1 cellular context compared by ENCODE assay signal in the genomic region with DNA sequence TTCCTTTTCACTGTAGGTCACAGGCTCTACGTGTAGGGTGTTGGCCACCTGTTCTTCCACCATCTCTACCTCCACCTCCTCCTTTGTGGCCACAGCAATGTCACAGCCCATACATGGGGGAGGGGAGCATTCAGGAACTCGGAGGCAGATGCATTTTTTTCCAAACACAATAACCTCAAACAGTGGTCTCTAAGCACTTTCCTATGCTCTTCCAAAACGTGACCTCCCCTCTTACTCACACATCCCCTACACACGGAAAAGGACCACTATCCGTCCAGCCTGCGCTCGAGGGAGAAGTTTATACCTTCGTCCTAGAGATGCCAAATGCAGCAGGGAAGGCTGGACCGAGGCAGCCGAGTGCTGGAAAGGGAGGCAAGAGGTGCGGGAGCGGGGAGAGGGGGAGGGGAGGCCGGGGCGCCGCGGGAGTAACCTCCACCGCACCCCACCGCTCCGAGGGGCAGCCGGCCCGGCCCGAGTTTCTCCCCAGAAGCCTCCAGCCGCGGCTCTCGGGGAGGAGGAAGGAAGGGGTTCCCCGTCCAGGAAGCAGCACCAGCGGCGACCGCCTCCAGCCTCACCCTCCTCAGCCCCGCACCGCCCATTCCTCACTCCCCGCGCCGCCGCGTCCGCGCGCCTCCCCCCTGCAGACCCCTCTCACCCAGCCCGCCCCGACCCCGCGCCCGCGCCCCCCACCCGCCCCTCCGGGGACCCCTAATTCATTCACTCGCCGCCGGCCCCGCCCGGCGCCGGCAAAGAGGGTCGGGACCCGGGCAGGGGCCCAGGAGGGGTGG.
TF ChIP-seq lines count a peak whose summit lies in the region.

No MANE protein-coding gene starts in this region.

TF ChIP-seq in HEK293, 187 proteins besides CTCF, POLR2A, EP300 and RAD21 (continued from another document):
- no peak; the same call in 1 of the 2 replicates for TF ChIP-seq SP3 (tag by site-specific recombination; IDR thresholded peaks at IDR 0.05)
- TF ChIP-seq ZNF791 (tag by site-specific recombination; IDR thresholded peaks at IDR 0.05): no peak
- no peak for TF ChIP-seq ZNF664 (tag by site-specific recombination; IDR thresholded peaks at IDR 0.05)
- TF ChIP-seq ZNF302 (tag by site-specific recombination; IDR thresholded peaks at IDR 0.05; ENCODE audit: low read depth): no peak
- TF ChIP-seq SCRT1 (tag by site-specific recombination; IDR thresholded peaks at IDR 0.05; ENCODE audit: borderline replicate concordance): peak; percentile 53; the same call in 1 of the 2 replicates
- TF ChIP-seq ZNF138 (tag by site-specific recombination; IDR thresholded peaks at IDR 0.05; ENCODE audit: borderline replicate concordance): 0 out of 2 replicates have a peak, but pooled peaks have one; percentile 5
- TF ChIP-seq, protein P1, sequence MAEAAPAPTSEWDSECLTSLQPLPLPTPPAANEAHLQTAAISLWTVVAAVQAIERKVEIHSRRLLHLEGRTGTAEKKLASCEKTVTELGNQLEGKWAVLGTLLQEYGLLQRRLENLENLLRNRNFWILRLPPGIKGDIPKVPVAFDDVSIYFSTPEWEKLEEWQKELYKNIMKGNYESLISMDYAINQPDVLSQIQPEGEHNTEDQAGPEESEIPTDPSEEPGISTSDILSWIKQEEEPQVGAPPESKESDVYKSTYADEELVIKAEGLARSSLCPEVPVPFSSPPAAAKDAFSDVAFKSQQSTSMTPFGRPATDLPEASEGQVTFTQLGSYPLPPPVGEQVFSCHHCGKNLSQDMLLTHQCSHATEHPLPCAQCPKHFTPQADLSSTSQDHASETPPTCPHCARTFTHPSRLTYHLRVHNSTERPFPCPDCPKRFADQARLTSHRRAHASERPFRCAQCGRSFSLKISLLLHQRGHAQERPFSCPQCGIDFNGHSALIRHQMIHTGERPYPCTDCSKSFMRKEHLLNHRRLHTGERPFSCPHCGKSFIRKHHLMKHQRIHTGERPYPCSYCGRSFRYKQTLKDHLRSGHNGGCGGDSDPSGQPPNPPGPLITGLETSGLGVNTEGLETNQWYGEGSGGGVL (tag by site-specific recombination; IDR thresholded peaks at IDR 0.05): peak; percentile 53; the same call in 1 of the 2 replicates
- 0 out of 2 replicates have a peak, but pooled peaks have one; percentile 15 for TF ChIP-seq KLF16 (tag by site-specific recombination; IDR thresholded peaks at IDR 0.05)
- peak; percentile 70; the same call in 1 of the 2 replicates for TF ChIP-seq ZBTB20 (tag by site-specific recombination; IDR thresholded peaks at IDR 0.05)
- peak; percentile 53; the same call in 1 of the 2 replicates for TF ChIP-seq ZNF335 (tag by site-specific recombination; conservative IDR thresholded peaks at IDR 0.05)
- peak; percentile 73 for TF ChIP-seq GLIS2 (tag by site-specific recombination; IDR thresholded peaks at IDR 0.05)
- TF ChIP-seq ZXDB (tag by site-specific recombination; IDR thresholded peaks at IDR 0.05): 0 out of 2 replicates have a peak, but pooled peaks have one; percentile 45
- peak; percentile 43 for TF ChIP-seq ZNF366 (tag by site-specific recombination; conservative IDR thresholded peaks at IDR 0.05)
- TF ChIP-seq ZFP37 (tag by site-specific recombination; IDR thresholded peaks at IDR 0.05): peak; percentile 33; the same call in 1 of the 2 replicates
- TF ChIP-seq, protein P2, sequence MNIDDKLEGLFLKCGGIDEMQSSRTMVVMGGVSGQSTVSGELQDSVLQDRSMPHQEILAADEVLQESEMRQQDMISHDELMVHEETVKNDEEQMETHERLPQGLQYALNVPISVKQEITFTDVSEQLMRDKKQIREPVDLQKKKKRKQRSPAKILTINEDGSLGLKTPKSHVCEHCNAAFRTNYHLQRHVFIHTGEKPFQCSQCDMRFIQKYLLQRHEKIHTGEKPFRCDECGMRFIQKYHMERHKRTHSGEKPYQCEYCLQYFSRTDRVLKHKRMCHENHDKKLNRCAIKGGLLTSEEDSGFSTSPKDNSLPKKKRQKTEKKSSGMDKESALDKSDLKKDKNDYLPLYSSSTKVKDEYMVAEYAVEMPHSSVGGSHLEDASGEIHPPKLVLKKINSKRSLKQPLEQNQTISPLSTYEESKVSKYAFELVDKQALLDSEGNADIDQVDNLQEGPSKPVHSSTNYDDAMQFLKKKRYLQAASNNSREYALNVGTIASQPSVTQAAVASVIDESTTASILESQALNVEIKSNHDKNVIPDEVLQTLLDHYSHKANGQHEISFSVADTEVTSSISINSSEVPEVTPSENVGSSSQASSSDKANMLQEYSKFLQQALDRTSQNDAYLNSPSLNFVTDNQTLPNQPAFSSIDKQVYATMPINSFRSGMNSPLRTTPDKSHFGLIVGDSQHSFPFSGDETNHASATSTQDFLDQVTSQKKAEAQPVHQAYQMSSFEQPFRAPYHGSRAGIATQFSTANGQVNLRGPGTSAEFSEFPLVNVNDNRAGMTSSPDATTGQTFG (tag by site-specific recombination; IDR thresholded peaks at IDR 0.05; ENCODE audit: borderline replicate concordance): no peak
- TF ChIP-seq, protein P3, sequence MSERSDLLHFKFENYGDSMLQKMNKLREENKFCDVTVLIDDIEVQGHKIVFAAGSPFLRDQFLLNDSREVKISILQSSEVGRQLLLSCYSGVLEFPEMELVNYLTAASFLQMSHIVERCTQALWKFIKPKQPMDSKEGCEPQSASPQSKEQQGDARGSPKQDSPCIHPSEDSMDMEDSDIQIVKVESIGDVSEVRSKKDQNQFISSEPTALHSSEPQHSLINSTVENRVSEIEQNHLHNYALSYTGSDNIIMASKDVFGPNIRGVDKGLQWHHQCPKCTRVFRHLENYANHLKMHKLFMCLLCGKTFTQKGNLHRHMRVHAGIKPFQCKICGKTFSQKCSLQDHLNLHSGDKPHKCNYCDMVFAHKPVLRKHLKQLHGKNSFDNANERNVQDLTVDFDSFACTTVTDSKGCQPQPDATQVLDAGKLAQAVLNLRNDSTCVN (tag by site-specific recombination; optimal IDR thresholded peaks at IDR 0.05): peak; percentile 44
- TF ChIP-seq ZNF600 (tag by site-specific recombination; IDR thresholded peaks at IDR 0.05): 0 out of 2 replicates have a peak, but pooled peaks have one; percentile 43
- TF ChIP-seq, protein P4, sequence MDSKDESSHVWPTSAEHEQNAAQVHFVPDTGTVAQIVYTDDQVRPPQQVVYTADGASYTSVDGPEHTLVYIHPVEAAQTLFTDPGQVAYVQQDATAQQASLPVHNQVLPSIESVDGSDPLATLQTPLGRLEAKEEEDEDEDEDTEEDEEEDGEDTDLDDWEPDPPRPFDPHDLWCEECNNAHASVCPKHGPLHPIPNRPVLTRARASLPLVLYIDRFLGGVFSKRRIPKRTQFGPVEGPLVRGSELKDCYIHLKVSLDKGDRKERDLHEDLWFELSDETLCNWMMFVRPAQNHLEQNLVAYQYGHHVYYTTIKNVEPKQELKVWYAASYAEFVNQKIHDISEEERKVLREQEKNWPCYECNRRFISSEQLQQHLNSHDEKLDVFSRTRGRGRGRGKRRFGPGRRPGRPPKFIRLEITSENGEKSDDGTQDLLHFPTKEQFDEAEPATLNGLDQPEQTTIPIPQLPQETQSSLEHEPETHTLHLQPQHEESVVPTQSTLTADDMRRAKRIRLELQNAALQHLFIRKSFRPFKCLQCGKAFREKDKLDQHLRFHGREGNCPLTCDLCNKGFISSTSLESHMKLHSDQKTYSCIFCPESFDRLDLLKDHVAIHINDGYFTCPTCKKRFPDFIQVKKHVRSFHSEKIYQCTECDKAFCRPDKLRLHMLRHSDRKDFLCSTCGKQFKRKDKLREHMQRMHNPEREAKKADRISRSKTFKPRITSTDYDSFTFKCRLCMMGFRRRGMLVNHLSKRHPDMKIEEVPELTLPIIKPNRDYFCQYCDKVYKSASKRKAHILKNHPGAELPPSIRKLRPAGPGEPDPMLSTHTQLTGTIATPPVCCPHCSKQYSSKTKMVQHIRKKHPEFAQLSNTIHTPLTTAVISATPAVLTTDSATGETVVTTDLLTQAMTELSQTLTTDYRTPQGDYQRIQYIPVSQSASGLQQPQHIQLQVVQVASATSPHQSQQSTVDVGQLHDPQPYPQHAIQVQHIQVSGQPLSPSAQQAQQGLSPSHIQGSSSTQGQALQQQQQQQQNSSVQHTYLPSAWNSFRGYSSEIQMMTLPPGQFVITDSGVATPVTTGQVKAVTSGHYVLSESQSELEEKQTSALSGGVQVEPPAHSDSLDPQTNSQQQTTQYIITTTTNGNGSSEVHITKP (tag by site-specific recombination; IDR thresholded peaks at IDR 0.05): peak; percentile 33; the same call in 1 of the 2 replicates
- peak; percentile 78 for TF ChIP-seq SCRT2 (tag by site-specific recombination; IDR thresholded peaks at IDR 0.05)
- no peak for TF ChIP-seq ZNF433 (tag by site-specific recombination; IDR thresholded peaks at IDR 0.05; ENCODE audit: low read depth)
- TF ChIP-seq ZBTB17 (tag by site-specific recombination; IDR thresholded peaks at IDR 0.05): 0 out of 2 replicates have a peak, but pooled peaks have one; percentile 43
- TF ChIP-seq ZNF23 (tag by site-specific recombination; IDR thresholded peaks at IDR 0.05; ENCODE audit: borderline replicate concordance): no peak
